8 cellular contexts compared by ENCODE assay signal in the genomic region with DNA sequence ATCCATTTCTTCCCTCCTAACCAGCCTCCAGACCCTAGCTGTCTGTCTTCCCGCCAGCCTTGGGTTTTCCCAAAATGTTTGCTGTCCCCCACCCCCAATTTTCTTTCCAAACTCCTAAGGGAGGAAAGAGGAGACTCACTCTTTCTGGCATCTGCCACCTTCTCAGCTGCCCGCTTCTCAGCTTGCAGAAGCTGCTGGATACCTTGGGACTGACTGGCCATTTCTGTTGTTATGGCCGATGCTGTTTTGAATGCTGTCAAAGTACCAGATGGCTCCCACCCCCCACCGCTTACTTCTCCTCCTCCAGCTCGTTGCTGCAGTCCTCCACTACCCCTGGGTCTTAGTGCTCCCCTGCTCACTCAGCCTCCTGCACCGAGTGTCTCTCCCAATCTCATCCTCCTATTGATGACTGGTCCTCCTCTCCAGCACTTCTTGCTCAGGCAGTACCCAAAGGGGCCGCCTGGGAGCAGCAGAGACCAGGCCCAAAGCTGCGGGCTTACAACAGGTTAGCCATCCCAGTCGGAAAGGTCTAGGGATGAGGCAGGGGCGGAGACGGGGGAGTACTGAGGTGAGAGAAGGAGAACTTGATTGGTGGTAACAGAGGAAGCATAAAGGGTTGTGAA. TPM values are rescaled to one million over a fixed set of nuclear protein-coding genes. Genes with fewer than 3 reads are reported as not detected.
DNase-seq lines count a peak whose midpoint lies in the region; ATAC-seq and TF ChIP-seq lines count a peak whose summit lies in the region.

ATP6V1G2 (minus strand) TSS at position 270 of the 623 bp plus-strand sequence; CDS start at position 221, 49 bp downstream.

- H3K4me3 ChIP-seq in adipocyte (ENCODE audit: low read length) (peak within 1 kb of the TSS; percentile 84), heart left ventricle (peak within 1 kb of the TSS; percentile 1 to 64 (median 56))

- intact Hi-C loops in heart left ventricle (cut with DNase I) = loop anchor here (1.0 to 10.0 kb wide), 9 partner anchors 34 to 408 kb away; partner anchors contain the start of genes LTB (in 7 of the 10), NELFE (in 3 of the 10), SKIC2 (in 3 of the 10) and APOM (in 1 of the 10)
- intact Hi-C loops in posterior cingulate gyrus (cut with DNase I) = loop anchor here (1.0 to 10.0 kb wide), 4 partner anchors 52 to 408 kb away; partner anchors contain the start of genes NELFE, NEU1, SKIC2 and VARS1

- H3K9me3 ChIP-seq in adipocyte (ENCODE audit: control insufficient read depth, low read length) = no peaks in the 10 kb centered on the region
- H3K9me3 ChIP-seq in heart left ventricle = no peaks in the 10 kb centered on the region

- peak within 1 kb of the TSS; percentile 63 to 95 (median 89) for H3K27ac ChIP-seq in heart left ventricle

- H3K27me3 ChIP-seq in adipocyte (replicated peaks; ENCODE audit: control insufficient read depth, insufficient read depth, low read length) (no peaks in the 10 kb centered on the region), heart left ventricle (no peaks in the 10 kb centered on the region)

- 6 to 10% (median 8%) methylated on average over 11 of the region's 11 CpGs for WGBS in heart left ventricle, 4 donors

- H3K27ac Mint-ChIP-seq in type B pancreatic cell = peak within 1 kb of the TSS; percentile 85

- peak within 1 kb of the TSS; percentile 90 for H3K4me3 Mint-ChIP-seq in type B pancreatic cell

- DNase-seq in Daoy (ENCODE audit: low read depth) = peak; percentile 93
- DNase-seq in NCI-H1436 (lab: John Stamatoyannopoulos, UW) = peak; percentile 90
- peak; percentile 76 for DNase-seq in T follicular helper cell (ENCODE audit: low read depth)
- DNase-seq in adipocyte (ENCODE audit: low read depth) = peak; percentile 96
- DNase-seq in heart left ventricle = peak; percentile 86 to 90 (median 89)
- DNase-seq in posterior cingulate gyrus = peak; percentile 85 to 99 (median 94)
- peak; percentile 92 for DNase-seq in type B pancreatic cell (ENCODE audit: extremely low spot score, unreplicated experiment)

- H3K36me3 Mint-ChIP-seq in type B pancreatic cell = peaks cover 6% of the 10 kb centered on the region

- H3K4me1 ChIP-seq in adipocyte (ENCODE audit: control insufficient read depth, insufficient read depth, low read length) (peaks cover 13% of the 10 kb centered on the region), heart left ventricle (peaks cover 0 to 37% (median 22%) of the 10 kb centered on the region in 12 donors)

- H3K9me3 Mint-ChIP-seq in type B pancreatic cell = no peaks in the 10 kb centered on the region

- H3K4me1 Mint-ChIP-seq in type B pancreatic cell (ENCODE audit: unreplicated experiment) = peaks cover 17% of the 10 kb centered on the region

- H3K36me3 ChIP-seq in adipocyte (ENCODE audit: control insufficient read depth, insufficient read depth, low read length, severe bottlenecking) (peaks cover 23% of the 10 kb centered on the region), heart left ventricle (peaks cover 0 to 28% (median 24%) of the 10 kb centered on the region in 9 donors)

- H3K9ac ChIP-seq in adipocyte (ENCODE audit: low read length) = peak within 1 kb of the TSS; percentile 91

- TF ChIP-seq POLR2A in heart left ventricle (IDR thresholded peaks at IDR 0.05) = peak in 1 of 2 donors; percentile 25

- TF ChIP-seq CTCF in heart left ventricle (IDR thresholded peaks at IDR 0.05) (peak; percentile 92 to 99 (median 95)), type B pancreatic cell (conservative IDR thresholded peaks at IDR 0.05) (peak; percentile 94)

- no peaks in the 10 kb centered on the region for H3K27me3 Mint-ChIP-seq in type B pancreatic cell

- peak; percentile 38 for ATAC-seq in HG02610 (IDR thresholded peaks at IDR 0.05; ENCODE audit: unreplicated experiment)
- ATAC-seq in heart left ventricle = peak; percentile 72 to 81 (median 79)

RNA-seq across cellular contexts. Expression of gene ATP6V1G2, which starts in this region (rescaled TPM):
- 1.5 TPM in 1 of 2 replicates, not detected in the other for total RNA-seq in Daoy (2014; rRNA removed; shearing (Covaris generic))
- 1 to 10 TPM; 1.1 to 3.5 (median 1.4) TPM for total RNA-seq in heart left ventricle
- 1 to 10 TPM; 1.3 to 2.2 TPM for polyA plus RNA-seq in heart left ventricle
- 1.6 and 5.9 TPM in 2 replicates for total RNA-seq in type B pancreatic cell (ENCODE audit: low replicate concordance)

Comparison
In these comparisons a context has a peak if more than half of its experiments do, and no peak if none do; other contexts are left out.
1. Peak in every context shown above with its lines: DNase-seq, ATAC-seq, H3K4me3 ChIP-seq and H3K27ac ChIP-seq.